18 cellular contexts compared by ENCODE assay signal in genomic region chr11:126413426-126413825, GRCh38.
"Had no signal": no experiment of that assay in that cellular context is flagged by ENCODE, and none has a peak within 500 bp of the region (broad histone marks: within the 10 kb centered on the region; RNA-seq: fewer than 3 reads in every experiment).

No MANE protein-coding gene starts in this region.

- H3K27ac ChIP-seq: cardiac muscle cell, epithelial cell of prostate, psoas muscle, SJCRH30 had no signal

- DNase-seq: activated CD4-positive, alpha-beta T cell treated with anti-CD3 and anti-CD28 coated beads for 1 hour; activated CD4-positive, alpha-beta T cell treated with anti-CD3 and anti-CD28 coated beads, Interleukin-2, amount 50 U/mL, for 48 hours; activated gamma-delta T cell; activated naive CD8-positive, alpha-beta T cell treated with anti-CD3 and anti-CD28 coated beads for 36 hours; activated T-cell treated with anti-CD3 and anti-CD28 coated beads, Interleukin-2, amount 50 U/mL, for 4 hours; colonic mucosa; effector memory CD8-positive, alpha-beta T cell; natural killer cell; occipital lobe; SJCRH30; stimulated activated CD4-positive, alpha-beta T cell treated with anti-CD3 and anti-CD28 coated beads, Interleukin-15, amount 100 ng/mL, for 24 hours; stimulated activated CD4-positive, alpha-beta T cell treated with anti-CD3 and anti-CD28 coated beads, Interleukin-4, amount 100 ng/mL, for 4 hours; stimulated activated naive CD8-positive, alpha-beta T cell treated with anti-CD3 and anti-CD28 coated beads, Interleukin-15, amount 100 ng/mL, for 72 hours had no signal

- FAIRE-seq: astrocyte had no signal

- H3K4me1 ChIP-seq: psoas muscle had no signal

- H3K4me3 ChIP-seq: cardiac muscle cell, colonic mucosa, mucosa of descending colon, psoas muscle, SJCRH30 had no signal

- H3K27me3 ChIP-seq: cardiac muscle cell, colonic mucosa, SJCRH30 had no signal

- H3K9me3 ChIP-seq: colonic mucosa, mucosa of descending colon, psoas muscle, SJCRH30 had no signal
